24 cellular contexts compared by ENCODE assay signal in the genomic region with DNA sequence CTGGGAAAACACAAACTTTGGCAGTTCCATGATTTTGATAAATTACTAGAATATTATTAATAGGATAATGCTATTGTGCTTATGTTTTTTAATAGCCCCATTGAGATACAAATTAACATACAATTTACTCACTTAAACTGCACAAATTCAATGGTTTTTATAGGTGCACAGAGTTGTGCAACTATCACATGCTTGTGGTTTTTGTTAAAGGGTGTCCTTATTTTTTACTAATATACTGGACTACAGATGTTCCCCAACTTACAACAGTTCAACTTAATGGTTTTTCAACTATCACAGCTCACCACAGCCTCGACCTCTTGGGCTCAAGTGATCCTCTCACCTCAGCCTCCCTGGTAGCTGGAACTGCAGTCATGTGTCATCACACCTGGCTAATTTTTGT.
"Had no signal": no experiment of that assay in that cellular context is flagged by ENCODE, and none has a peak within 500 bp of the region (broad histone marks: within the 10 kb centered on the region; RNA-seq: fewer than 3 reads in every experiment).

No MANE protein-coding gene starts in this region.

- H3K4me3 ChIP-seq: coronary artery, esophagus muscularis mucosa, mucosa of descending colon, right atrium auricular region, testis, tibial artery had no signal

- H3K4me3 Mint-ChIP-seq: mesothelial cell of epicardium; naive B cell; natural killer cell treated with Interleukin-12 subunit alpha and Interleukin-12 subunit beta and Interleukin-15 and Interleukin-18, amount 100 ng/mL, for 72 hours; neural crest cell; stimulated activated effector memory CD8-positive, alpha-beta T cell treated with anti-CD3 and anti-CD28 coated beads, Interleukin-12 subunit alpha, Interleukin-12 subunit beta, amount 100 ng/mL, for 72 hours; type B pancreatic cell had no signal

- H3K4me1 Mint-ChIP-seq: naive B cell; neural crest cell; stimulated activated effector memory CD8-positive, alpha-beta T cell treated with anti-CD3 and anti-CD28 coated beads, Interleukin-12 subunit alpha, Interleukin-12 subunit beta, amount 100 ng/mL, for 72 hours had no signal

- H3K27ac Mint-ChIP-seq: naive B cell; natural killer cell treated with Interleukin-12 subunit alpha and Interleukin-12 subunit beta and Interleukin-15 and Interleukin-18, amount 100 ng/mL, for 72 hours; progenitor cell of endocrine pancreas; stimulated activated effector memory CD8-positive, alpha-beta T cell treated with anti-CD3 and anti-CD28 coated beads, Interleukin-12 subunit alpha, Interleukin-12 subunit beta, amount 100 ng/mL, for 72 hours; type B pancreatic cell had no signal

- DNase-seq: dermis blood vessel endothelial cell; effector memory CD4-positive, alpha-beta T cell; hypothalamus; kidney; mesenchymal stem cell; mucosa of descending colon; naive B cell; stimulated activated CD4-positive, alpha-beta T cell treated with anti-CD3 and anti-CD28 coated beads, Interleukin-2, amount 100 ng/mL, for 24 hours; stimulated activated CD4-positive, alpha-beta T cell treated with anti-CD3 and anti-CD28 coated beads, Interleukin-4, amount 100 ng/mL, for 24 hours; stimulated activated naive CD4-positive, alpha-beta T cell treated with Interleukin-2 at 50 U/mL for 16 hours; substantia nigra; testis; tibial artery had no signal

- H3K9me3 Mint-ChIP-seq: mesothelial cell of epicardium; naive B cell; natural killer cell treated with Interleukin-12 subunit alpha and Interleukin-12 subunit beta and Interleukin-15 and Interleukin-18, amount 100 ng/mL, for 72 hours; neural crest cell; stimulated activated effector memory CD8-positive, alpha-beta T cell treated with anti-CD3 and anti-CD28 coated beads, Interleukin-12 subunit alpha, Interleukin-12 subunit beta, amount 100 ng/mL, for 72 hours; type B pancreatic cell had no signal

- H3K27me3 Mint-ChIP-seq: naive B cell; natural killer cell treated with Interleukin-12 subunit alpha and Interleukin-12 subunit beta and Interleukin-15 and Interleukin-18, amount 100 ng/mL, for 72 hours; progenitor cell of endocrine pancreas; type B pancreatic cell had no signal

- ATAC-seq: left lobe of liver; mucosa of descending colon; natural killer cell treated with Interleukin-12 subunit alpha and Interleukin-12 subunit beta and Interleukin-15 and Interleukin-18, amount 100 ng/mL, for 72 hours; sciatic nerve; stimulated activated effector memory CD8-positive, alpha-beta T cell treated with anti-CD3 and anti-CD28 coated beads, Interleukin-12 subunit alpha, Interleukin-12 subunit beta, amount 100 ng/mL, for 72 hours had no signal

- H3K36me3 Mint-ChIP-seq: naive B cell; natural killer cell treated with Interleukin-12 subunit alpha and Interleukin-12 subunit beta and Interleukin-15 and Interleukin-18, amount 100 ng/mL, for 72 hours; stimulated activated effector memory CD8-positive, alpha-beta T cell treated with anti-CD3 and anti-CD28 coated beads, Interleukin-12 subunit alpha, Interleukin-12 subunit beta, amount 100 ng/mL, for 72 hours had no signal
